8 cellular contexts compared by ENCODE assay signal in the genomic region with DNA sequence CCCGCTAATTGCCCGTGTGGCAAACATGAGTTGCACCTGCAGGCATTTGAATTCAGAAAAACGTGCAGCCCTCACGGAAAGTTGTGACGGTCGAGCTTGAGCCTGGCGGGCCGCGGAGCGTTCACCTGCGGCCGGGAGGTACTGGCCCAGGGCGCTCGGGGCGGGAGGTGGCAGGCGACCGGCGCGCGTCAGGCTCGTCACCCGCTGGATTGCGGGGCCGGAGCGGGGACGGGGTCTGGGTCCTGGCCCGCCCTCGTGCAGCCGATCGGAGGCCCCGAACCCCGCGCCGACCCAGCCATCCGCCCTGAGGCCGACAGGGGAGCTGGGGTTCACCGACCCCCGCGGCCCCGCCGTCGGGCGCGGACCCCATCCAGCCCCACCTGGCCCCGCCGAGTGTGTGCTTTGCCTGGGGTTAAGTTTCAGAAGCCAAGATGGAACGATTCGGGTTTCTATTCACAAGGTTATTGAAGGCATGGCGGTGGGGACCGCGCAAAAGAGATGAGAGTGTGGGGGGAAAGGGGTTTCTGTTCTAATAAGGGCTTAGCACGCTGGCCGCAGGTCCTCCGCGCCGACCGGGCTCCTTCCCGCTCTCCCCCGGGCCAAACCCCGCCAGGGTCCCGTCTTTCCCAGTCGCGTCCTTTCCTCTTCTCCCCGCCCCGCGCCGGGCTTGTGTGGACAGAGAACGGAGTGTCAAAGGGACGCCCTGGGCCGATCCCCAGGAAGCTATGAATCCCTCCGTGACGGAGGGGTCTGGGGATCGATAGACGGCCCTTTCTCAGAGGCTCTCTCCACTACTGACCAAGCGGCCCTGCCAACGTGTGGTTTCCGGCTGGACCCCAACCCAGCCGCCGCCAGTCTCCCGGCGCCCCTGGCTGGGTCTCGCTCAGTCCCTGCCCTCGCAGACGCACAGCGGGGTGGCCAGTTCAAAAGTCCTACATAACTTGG. TPM values are rescaled to one million over a fixed set of nuclear protein-coding genes. Genes with fewer than 3 reads are reported as not detected.
DNase-seq lines count a peak whose midpoint lies in the region; ATAC-seq and TF ChIP-seq lines count a peak whose summit lies in the region.

No MANE protein-coding gene starts in this region.

- DNase-seq in CD4-positive, alpha-beta memory T cell = peak; percentile 12 to 50 (median 31)
- DNase-seq in WERI-Rb-1 (peak; percentile 43), mesenchymal stem cell (peak; percentile 59)

- no peak overlapping the region for H3K27ac ChIP-seq in CD4-positive, alpha-beta memory T cell (ENCODE audit: low read depth, low read length)
- no peak overlapping the region for H3K27ac ChIP-seq in WERI-Rb-1
- H3K27ac ChIP-seq in ectodermal cell (ENCODE audit: insufficient read depth, low read depth, low read length, poor library complexity, severe bottlenecking) = no peak overlapping the region
- H3K27ac ChIP-seq in mesenchymal stem cell (ENCODE audit: low read length, poor library complexity, severe bottlenecking) = no peak overlapping the region
- H3K27ac ChIP-seq in subcutaneous abdominal adipose tissue (ENCODE audit: low read depth, low read length) = peak overlapping the region; percentile 81

- H4K8ac ChIP-seq in mesenchymal stem cell (ENCODE audit: low read length) = no peak overlapping the region

- peaks cover 41 to 46% of the 10 kb centered on the region in 2 donors for H3K27me3 Mint-ChIP-seq in CD4-positive, alpha-beta memory T cell
- peaks cover 54% of the 10 kb centered on the region for H3K27me3 Mint-ChIP-seq in IgD-negative memory B cell

- H3K18ac ChIP-seq in mesenchymal stem cell (ENCODE audit: low read depth in 1 of 2, low read length in 2 of 2) = no peak overlapping the region

- H3K9me3 Mint-ChIP-seq in CD4-positive, alpha-beta memory T cell = peaks cover 0 to 4% (median 0%) of the 10 kb centered on the region in 8 donors
- H3K9me3 Mint-ChIP-seq in IgD-negative memory B cell = peaks cover 0 to 4% (median 0%) of the 10 kb centered on the region in 3 donors

- H2BK15ac ChIP-seq in mesenchymal stem cell (ENCODE audit: low read depth, poor library complexity, severe bottlenecking) = no peak overlapping the region

- intact Hi-C loops in CD4-positive, alpha-beta memory T cell (cut with micrococcal nuclease) = loop anchor here (1.0 kb wide), 1 partner anchor 32 kb away; no protein-coding TSS in a partner anchor

- no peak overlapping the region for H2BK5ac ChIP-seq in mesenchymal stem cell (ENCODE audit: low read depth, low read length, poor library complexity, severe bottlenecking)

- H3K4ac ChIP-seq in mesenchymal stem cell (ENCODE audit: low read depth in 1 of 2, low read length in 2 of 2) = no peak overlapping the region

- ATAC-seq in HG02840 (IDR thresholded peaks at IDR 0.05; ENCODE audit: low FRiP score, unreplicated experiment) = no peak
- no peak for ATAC-seq in HG02678 (IDR thresholded peaks at IDR 0.05; ENCODE audit: unreplicated experiment)

- peak overlapping the region; percentile 30 to 56 for H3K4me3 ChIP-seq in CD4-positive, alpha-beta memory T cell (ENCODE audit: low read length in 2 of 2)
- H3K4me3 ChIP-seq in WERI-Rb-1 (ENCODE audit: low read depth, low read length) (peak overlapping the region; percentile 52), ectodermal cell (ENCODE audit: insufficient read depth, low read depth, low read length) (peak overlapping the region; percentile 70), mesenchymal stem cell (ENCODE audit: insufficient read depth in 1 of 2, low read depth in 1 of 2, low read length in 2 of 2) (peak overlapping the region; percentile 55 to 82), subcutaneous abdominal adipose tissue (ENCODE audit: low read depth in 1 of 5, low read length in 5 of 5) (peak overlapping the region; percentile 65 to 87 (median 80))

- peak overlapping the region; percentile 96 for H3K4me2 ChIP-seq in mesenchymal stem cell (ENCODE audit: low read length, poor library complexity, severe bottlenecking)

- no peak overlapping the region for H3K14ac ChIP-seq in mesenchymal stem cell (ENCODE audit: low read length in 2 of 2)

- H4K91ac ChIP-seq in mesenchymal stem cell (ENCODE audit: low read length) = no peak overlapping the region

- H3K9ac ChIP-seq in mesenchymal stem cell (ENCODE audit: low read length) = peak overlapping the region; percentile 63
- peak overlapping the region; percentile 63 to 78 (median 72) for H3K9ac ChIP-seq in subcutaneous abdominal adipose tissue (ENCODE audit: low read length in 5 of 5)

- H3K36me3 Mint-ChIP-seq in CD4-positive, alpha-beta memory T cell = peaks cover 0 to 1% of the 10 kb centered on the region in 2 donors
- H3K36me3 Mint-ChIP-seq in IgD-negative memory B cell = peaks cover 2% of the 10 kb centered on the region

- POLR2A ChIA-PET in CD4-positive, alpha-beta memory T cell (lab: Charles Lee; ENCODE audit: partially characterized antibody) = interaction anchor here (0.7 to 3.6 kb wide), 8 partner anchors 9 to 446 kb away, joined by 3 to 17 read pairs (median 4); partner anchors contain the start of genes HDDC2, NCOA7 and TRMT11

- no peak overlapping the region for H2BK12ac ChIP-seq in mesenchymal stem cell (ENCODE audit: low read length in 2 of 2)

- H3K27ac Mint-ChIP-seq in CD4-positive, alpha-beta memory T cell = peak overlapping the region in 6 of 7 donors; percentile 24 to 86 (median 58)
- peak overlapping the region; percentile 35 to 92 (median 63) for H3K27ac Mint-ChIP-seq in IgD-negative memory B cell

- H3K79me1 ChIP-seq in mesenchymal stem cell (replicated peaks; ENCODE audit: low read length, poor library complexity, severe bottlenecking) = no peaks in the 10 kb centered on the region

- CTCF ChIA-PET in CD4-positive, alpha-beta memory T cell (lab: Charles Lee; ENCODE audit: partially characterized antibody) = interaction anchor here (1.0 to 3.6 kb wide), 7 partner anchors 9 to 451 kb away, joined by 3 to 25 read pairs (median 3); no protein-coding TSS in a partner anchor

- no peaks in the 10 kb centered on the region for H3K36me3 ChIP-seq in CD4-positive, alpha-beta memory T cell (ENCODE audit: insufficient read depth, low read length)
- no peaks in the 10 kb centered on the region for H3K36me3 ChIP-seq in WERI-Rb-1
- H3K36me3 ChIP-seq in ectodermal cell (ENCODE audit: control insufficient read depth, insufficient read depth, low read length) = no peaks in the 10 kb centered on the region
- no peaks in the 10 kb centered on the region for H3K36me3 ChIP-seq in mesenchymal stem cell (ENCODE audit: control insufficient read depth in 1 of 2, insufficient read depth in 2 of 2, low read depth in 1 of 2, low read length in 2 of 2)
- H3K36me3 ChIP-seq in subcutaneous abdominal adipose tissue (ENCODE audit: control insufficient read depth in 5 of 5, insufficient read depth in 5 of 5, low read length in 5 of 5) = no peaks in the 10 kb centered on the region

- 0% methylated on average over 85 of the region's 85 CpGs for WGBS in ectodermal cell, 2 experiments
- under 1% methylated on average over 78 of the region's 85 CpGs for WGBS in mesenchymal stem cell

- peaks cover 41% of the 10 kb centered on the region for H3K4me1 ChIP-seq in CD4-positive, alpha-beta memory T cell (ENCODE audit: insufficient read depth, low read length)
- H3K4me1 ChIP-seq in ectodermal cell (ENCODE audit: control insufficient read depth, insufficient read depth, low read length) (peaks cover 36% of the 10 kb centered on the region), mesenchymal stem cell (ENCODE audit: control insufficient read depth, insufficient read depth, low read depth, low read length) (peaks cover 22% of the 10 kb centered on the region), subcutaneous abdominal adipose tissue (ENCODE audit: control insufficient read depth in 5 of 5, insufficient read depth in 5 of 5, low read length in 5 of 5) (peaks cover 6 to 41% (median 33%) of the 10 kb centered on the region in 5 donors)

- peak overlapping the region in 1 of 2 experiments; percentile 70 for H3K23ac ChIP-seq in mesenchymal stem cell (ENCODE audit: low read length in 2 of 2)

- H2BK120ac ChIP-seq in mesenchymal stem cell (ENCODE audit: low read depth, low read length) = no peak overlapping the region

- peak overlapping the region; percentile 88 to 95 (median 91) for H3K4me3 Mint-ChIP-seq in CD4-positive, alpha-beta memory T cell
- H3K4me3 Mint-ChIP-seq in IgD-negative memory B cell = peak overlapping the region; percentile 68 to 92 (median 86)

- H2AFZ ChIP-seq in mesenchymal stem cell (ENCODE audit: low read depth, low read length) = peak overlapping the region; percentile 73

- peaks cover 60% of the 10 kb centered on the region for H3K27me3 ChIP-seq in CD4-positive, alpha-beta memory T cell (ENCODE audit: insufficient read depth, low read length)
- H3K27me3 ChIP-seq in WERI-Rb-1 (ENCODE audit: insufficient read depth, low read depth, severe bottlenecking) (peaks cover 21% of the 10 kb centered on the region), ectodermal cell (ENCODE audit: control insufficient read depth, insufficient read depth, low read length, poor library complexity, severe bottlenecking) (peaks cover 93% of the 10 kb centered on the region), mesenchymal stem cell (ENCODE audit: control insufficient read depth in 1 of 2, insufficient read depth in 1 of 2, low read length in 2 of 2) (peaks cover 5 to 58% of the 10 kb centered on the region in 2 experiments), subcutaneous abdominal adipose tissue (ENCODE audit: control insufficient read depth in 5 of 5, insufficient read depth in 4 of 5, low read length in 5 of 5) (peaks cover 0 to 16% (median 8%) of the 10 kb centered on the region in 5 donors)

- no peak overlapping the region for H2AK5ac ChIP-seq in mesenchymal stem cell (ENCODE audit: low read length, severe bottlenecking)

- no peaks in the 10 kb centered on the region for H3K9me3 ChIP-seq in CD4-positive, alpha-beta memory T cell (ENCODE audit: control insufficient read depth in 1 of 2, low read length in 2 of 2)
- no peaks in the 10 kb centered on the region for H3K9me3 ChIP-seq in WERI-Rb-1 (ENCODE audit: severe bottlenecking)
- H3K9me3 ChIP-seq in ectodermal cell (ENCODE audit: control insufficient read depth, low read length) = no peaks in the 10 kb centered on the region
- no peaks in the 10 kb centered on the region for H3K9me3 ChIP-seq in mesenchymal stem cell (ENCODE audit: control insufficient read depth, low read length)
- no peaks in the 10 kb centered on the region for H3K9me3 ChIP-seq in subcutaneous abdominal adipose tissue (ENCODE audit: control insufficient read depth in 5 of 5, low read length in 5 of 5)

- H3K4me1 Mint-ChIP-seq in CD4-positive, alpha-beta memory T cell = peaks cover 21 to 43% (median 27%) of the 10 kb centered on the region in 4 donors
- H3K4me1 Mint-ChIP-seq in IgD-negative memory B cell = peaks cover 15 to 25% (median 22%) of the 10 kb centered on the region in 3 donors

- no peak for TF ChIP-seq CTCF in WERI-Rb-1 (IDR thresholded peaks at IDR 0.05; ENCODE audit: low read depth, low read length)

RNA-seq across cellular contexts. Expression of gene HEY2, which starts 1.6 kb away (rescaled TPM):
- total RNA-seq in CD4-positive, alpha-beta memory T cell = under 1 TPM in 1 of 2 experiments, not detected in 1; 0.14 TPM
- under 1 TPM in 1 of 2 donors, not detected in 1; 0.20 TPM for polyA plus RNA-seq in CD4-positive, alpha-beta memory T cell
- polyA plus RNA-seq in IgD-negative memory B cell = 0.30 TPM
- polyA plus RNA-seq in ectodermal cell (2013, experiment 1 of 4) = 2.9 TPM
- polyA plus RNA-seq in ectodermal cell (2013, experiment 2 of 4) = 2.9 TPM
- polyA plus RNA-seq in ectodermal cell (2013, experiment 3 of 4) = 1.5 TPM
- 2.1 TPM for polyA plus RNA-seq in ectodermal cell (2013, experiment 4 of 4)
- 0.29 TPM for polyA plus RNA-seq in mesenchymal stem cell (2013, experiment 1 of 2)
- 0.25 TPM for polyA plus RNA-seq in mesenchymal stem cell (2013, experiment 2 of 2)

RNA-seq across cellular contexts. Expression of gene NCOA7, which starts 42.9 kb away (rescaled TPM):
- 10 to 100 TPM; 73.6 to 75.1 TPM for total RNA-seq in CD4-positive, alpha-beta memory T cell
- 10 to 100 TPM; 16.9 to 53.5 TPM for polyA plus RNA-seq in CD4-positive, alpha-beta memory T cell
- 35.6 TPM for polyA plus RNA-seq in IgD-negative memory B cell
- polyA plus RNA-seq in ectodermal cell (2013, experiment 1 of 4) = 5.0 TPM
- 7.7 TPM for polyA plus RNA-seq in ectodermal cell (2013, experiment 2 of 4)
- 4.2 TPM for polyA plus RNA-seq in ectodermal cell (2013, experiment 3 of 4)
- 5.1 TPM for polyA plus RNA-seq in ectodermal cell (2013, experiment 4 of 4)
- polyA plus RNA-seq in mesenchymal stem cell (2013, experiment 1 of 2) = 22.8 TPM
- polyA plus RNA-seq in mesenchymal stem cell (2013, experiment 2 of 2) = 21.7 TPM
